1 cellular context compared by ENCODE assay signal in the genomic region with DNA sequence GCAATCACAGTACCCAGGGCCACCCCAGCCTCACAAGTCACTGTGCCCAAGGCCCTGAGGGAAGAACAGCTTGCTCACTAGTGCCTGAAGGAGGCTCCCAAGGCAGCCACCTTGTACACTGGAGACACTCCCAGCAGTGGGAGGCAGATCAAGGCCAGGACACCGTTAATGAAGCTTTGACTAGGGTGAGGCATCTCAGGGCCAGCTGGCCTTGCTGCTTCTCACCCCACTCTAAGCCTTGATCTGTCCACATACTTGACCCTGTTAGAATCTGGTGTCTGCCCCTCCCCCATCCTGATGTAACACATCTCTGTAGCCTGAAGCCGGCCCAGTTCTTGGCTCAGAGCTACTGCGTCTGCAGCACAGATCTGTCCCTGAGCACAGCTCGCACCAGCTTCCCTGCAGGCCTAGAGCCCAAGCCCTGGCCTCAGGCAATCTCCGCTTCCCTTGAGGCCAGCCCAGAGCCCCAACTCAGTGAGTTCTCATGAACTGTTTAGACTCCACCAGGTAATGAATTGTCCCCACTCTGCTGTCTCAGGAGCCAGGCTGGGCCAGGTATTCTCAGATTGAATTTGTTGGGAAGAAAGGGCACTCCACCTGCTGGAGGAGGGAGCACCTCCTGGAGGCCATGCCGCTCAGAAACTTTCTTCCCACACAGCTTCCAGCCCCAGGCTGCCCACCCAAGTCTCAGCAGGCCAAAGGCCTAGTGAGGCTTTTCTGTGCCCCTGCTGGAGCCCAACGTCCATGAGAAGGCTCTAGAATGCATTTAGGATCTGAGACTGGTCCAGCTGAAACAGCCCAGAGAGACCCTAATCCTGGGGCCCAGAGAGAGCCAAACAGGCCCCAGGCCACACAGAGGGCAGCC.
TF ChIP-seq lines count a peak whose summit lies in the region.

No MANE protein-coding gene starts in this region.

TF ChIP-seq in GM12878, 131 proteins besides CTCF, POLR2A, EP300 and RAD21:
- TF ChIP-seq, protein P1, sequence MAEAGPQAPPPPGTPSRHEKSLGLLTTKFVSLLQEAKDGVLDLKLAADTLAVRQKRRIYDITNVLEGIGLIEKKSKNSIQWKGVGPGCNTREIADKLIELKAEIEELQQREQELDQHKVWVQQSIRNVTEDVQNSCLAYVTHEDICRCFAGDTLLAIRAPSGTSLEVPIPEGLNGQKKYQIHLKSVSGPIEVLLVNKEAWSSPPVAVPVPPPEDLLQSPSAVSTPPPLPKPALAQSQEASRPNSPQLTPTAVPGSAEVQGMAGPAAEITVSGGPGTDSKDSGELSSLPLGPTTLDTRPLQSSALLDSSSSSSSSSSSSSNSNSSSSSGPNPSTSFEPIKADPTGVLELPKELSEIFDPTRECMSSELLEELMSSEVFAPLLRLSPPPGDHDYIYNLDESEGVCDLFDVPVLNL (IDR thresholded peaks at IDR 0.05; ENCODE audit: low read depth, low read length), result no peak
- TF ChIP-seq GABPA (IDR thresholded peaks at IDR 0.05; ENCODE audit: low read depth), result no peak
- TF ChIP-seq, protein P2, sequence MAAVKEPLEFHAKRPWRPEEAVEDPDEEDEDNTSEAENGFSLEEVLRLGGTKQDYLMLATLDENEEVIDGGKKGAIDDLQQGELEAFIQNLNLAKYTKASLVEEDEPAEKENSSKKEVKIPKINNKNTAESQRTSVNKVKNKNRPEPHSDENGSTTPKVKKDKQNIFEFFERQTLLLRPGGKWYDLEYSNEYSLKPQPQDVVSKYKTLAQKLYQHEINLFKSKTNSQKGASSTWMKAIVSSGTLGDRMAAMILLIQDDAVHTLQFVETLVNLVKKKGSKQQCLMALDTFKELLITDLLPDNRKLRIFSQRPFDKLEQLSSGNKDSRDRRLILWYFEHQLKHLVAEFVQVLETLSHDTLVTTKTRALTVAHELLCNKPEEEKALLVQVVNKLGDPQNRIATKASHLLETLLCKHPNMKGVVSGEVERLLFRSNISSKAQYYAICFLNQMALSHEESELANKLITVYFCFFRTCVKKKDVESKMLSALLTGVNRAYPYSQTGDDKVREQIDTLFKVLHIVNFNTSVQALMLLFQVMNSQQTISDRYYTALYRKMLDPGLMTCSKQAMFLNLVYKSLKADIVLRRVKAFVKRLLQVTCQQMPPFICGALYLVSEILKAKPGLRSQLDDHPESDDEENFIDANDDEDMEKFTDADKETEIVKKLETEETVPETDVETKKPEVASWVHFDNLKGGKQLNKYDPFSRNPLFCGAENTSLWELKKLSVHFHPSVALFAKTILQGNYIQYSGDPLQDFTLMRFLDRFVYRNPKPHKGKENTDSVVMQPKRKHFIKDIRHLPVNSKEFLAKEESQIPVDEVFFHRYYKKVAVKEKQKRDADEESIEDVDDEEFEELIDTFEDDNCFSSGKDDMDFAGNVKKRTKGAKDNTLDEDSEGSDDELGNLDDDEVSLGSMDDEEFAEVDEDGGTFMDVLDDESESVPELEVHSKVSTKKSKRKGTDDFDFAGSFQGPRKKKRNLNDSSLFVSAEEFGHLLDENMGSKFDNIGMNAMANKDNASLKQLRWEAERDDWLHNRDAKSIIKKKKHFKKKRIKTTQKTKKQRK (IDR thresholded peaks at IDR 0.05; ENCODE audit: low read depth, low read length), result no peak
- TF ChIP-seq, protein P3, sequence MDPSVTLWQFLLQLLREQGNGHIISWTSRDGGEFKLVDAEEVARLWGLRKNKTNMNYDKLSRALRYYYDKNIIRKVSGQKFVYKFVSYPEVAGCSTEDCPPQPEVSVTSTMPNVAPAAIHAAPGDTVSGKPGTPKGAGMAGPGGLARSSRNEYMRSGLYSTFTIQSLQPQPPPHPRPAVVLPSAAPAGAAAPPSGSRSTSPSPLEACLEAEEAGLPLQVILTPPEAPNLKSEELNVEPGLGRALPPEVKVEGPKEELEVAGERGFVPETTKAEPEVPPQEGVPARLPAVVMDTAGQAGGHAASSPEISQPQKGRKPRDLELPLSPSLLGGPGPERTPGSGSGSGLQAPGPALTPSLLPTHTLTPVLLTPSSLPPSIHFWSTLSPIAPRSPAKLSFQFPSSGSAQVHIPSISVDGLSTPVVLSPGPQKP (IDR thresholded peaks at IDR 0.05; ENCODE audit: low read depth, low read length), result no peak
- no peak for TF ChIP-seq NRF1 (conservative IDR thresholded peaks at IDR 0.05; ENCODE audit: low read depth, low read length)
- no peak for TF ChIP-seq ETV6 (conservative IDR thresholded peaks at IDR 0.05 in 1 of 2, IDR thresholded peaks at IDR 0.05 in 1 of 2; ENCODE audit: borderline replicate concordance in 1 of 2, low read depth in 1 of 2)
- TF ChIP-seq STAT1 (conservative IDR thresholded peaks at IDR 0.05), result no peak
- no peak for TF ChIP-seq ZNF24 (IDR thresholded peaks at IDR 0.05)
- no peak for TF ChIP-seq ZSCAN29 (IDR thresholded peaks at IDR 0.05)
- TF ChIP-seq, protein P4, sequence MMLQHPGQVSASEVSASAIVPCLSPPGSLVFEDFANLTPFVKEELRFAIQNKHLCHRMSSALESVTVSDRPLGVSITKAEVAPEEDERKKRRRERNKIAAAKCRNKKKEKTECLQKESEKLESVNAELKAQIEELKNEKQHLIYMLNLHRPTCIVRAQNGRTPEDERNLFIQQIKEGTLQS (IDR thresholded peaks at IDR 0.05; ENCODE audit: borderline replicate concordance, extremely low read depth, low read depth, low read length), result no peak
- TF ChIP-seq MTA2 (IDR thresholded peaks at IDR 0.05; ENCODE audit: low read depth), result no peak
- no peak for TF ChIP-seq TCF12 (IDR thresholded peaks at IDR 0.05; ENCODE audit: low read depth, low read length)
- no peak for TF ChIP-seq NR2F1 (conservative IDR thresholded peaks at IDR 0.05)
- TF ChIP-seq BCL11A (IDR thresholded peaks at IDR 0.05; ENCODE audit: low read depth, low read length), result no peak
- no peak for TF ChIP-seq CHD2 (IDR thresholded peaks at IDR 0.05; ENCODE audit: borderline replicate concordance, low read depth, low read length)
- TF ChIP-seq, protein P5, sequence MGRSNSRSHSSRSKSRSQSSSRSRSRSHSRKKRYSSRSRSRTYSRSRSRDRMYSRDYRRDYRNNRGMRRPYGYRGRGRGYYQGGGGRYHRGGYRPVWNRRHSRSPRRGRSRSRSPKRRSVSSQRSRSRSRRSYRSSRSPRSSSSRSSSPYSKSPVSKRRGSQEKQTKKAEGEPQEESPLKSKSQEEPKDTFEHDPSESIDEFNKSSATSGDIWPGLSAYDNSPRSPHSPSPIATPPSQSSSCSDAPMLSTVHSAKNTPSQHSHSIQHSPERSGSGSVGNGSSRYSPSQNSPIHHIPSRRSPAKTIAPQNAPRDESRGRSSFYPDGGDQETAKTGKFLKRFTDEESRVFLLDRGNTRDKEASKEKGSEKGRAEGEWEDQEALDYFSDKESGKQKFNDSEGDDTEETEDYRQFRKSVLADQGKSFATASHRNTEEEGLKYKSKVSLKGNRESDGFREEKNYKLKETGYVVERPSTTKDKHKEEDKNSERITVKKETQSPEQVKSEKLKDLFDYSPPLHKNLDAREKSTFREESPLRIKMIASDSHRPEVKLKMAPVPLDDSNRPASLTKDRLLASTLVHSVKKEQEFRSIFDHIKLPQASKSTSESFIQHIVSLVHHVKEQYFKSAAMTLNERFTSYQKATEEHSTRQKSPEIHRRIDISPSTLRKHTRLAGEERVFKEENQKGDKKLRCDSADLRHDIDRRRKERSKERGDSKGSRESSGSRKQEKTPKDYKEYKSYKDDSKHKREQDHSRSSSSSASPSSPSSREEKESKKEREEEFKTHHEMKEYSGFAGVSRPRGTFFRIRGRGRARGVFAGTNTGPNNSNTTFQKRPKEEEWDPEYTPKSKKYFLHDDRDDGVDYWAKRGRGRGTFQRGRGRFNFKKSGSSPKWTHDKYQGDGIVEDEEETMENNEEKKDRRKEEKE (IDR thresholded peaks at IDR 0.05), result no peak
- no peak for TF ChIP-seq CHD1 (IDR thresholded peaks at IDR 0.05; ENCODE audit: low read depth, low read length)
- no peak for TF ChIP-seq IRF4 (IDR thresholded peaks at IDR 0.05; ENCODE audit: low read depth, low read length)
- no peak for TF ChIP-seq BMI1 (IDR thresholded peaks at IDR 0.05; ENCODE audit: borderline replicate concordance)
TF ChIP-seq in GM12878: peak in this region for 0.
